Comparison of ENCODE assay signal across 1 cellular context in the genomic region with DNA sequence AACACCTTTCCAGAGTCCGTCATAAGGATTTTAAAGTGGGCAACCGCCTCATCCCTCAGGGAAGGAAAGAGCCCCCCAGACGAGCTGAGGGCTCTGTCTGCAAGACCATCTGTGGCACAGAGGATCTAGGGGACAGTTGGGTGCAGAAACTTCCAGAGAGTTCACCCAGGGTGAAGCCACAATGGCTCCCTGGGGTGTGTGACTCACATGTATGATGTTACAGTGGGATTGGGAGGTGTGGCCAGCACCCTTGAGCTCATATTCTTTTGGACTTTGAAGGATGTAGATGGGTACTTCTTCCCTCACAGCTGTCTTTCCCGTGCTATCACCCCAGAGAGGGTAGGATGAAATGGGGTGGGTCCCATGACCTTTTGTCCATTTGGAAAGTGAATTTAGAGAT.
TF ChIP-seq lines count a peak whose summit lies in the region.

No MANE protein-coding gene starts in this region.

TF ChIP-seq in HEK293, 187 proteins besides CTCF, POLR2A, EP300 and RAD21:
- TF ChIP-seq, protein P1, sequence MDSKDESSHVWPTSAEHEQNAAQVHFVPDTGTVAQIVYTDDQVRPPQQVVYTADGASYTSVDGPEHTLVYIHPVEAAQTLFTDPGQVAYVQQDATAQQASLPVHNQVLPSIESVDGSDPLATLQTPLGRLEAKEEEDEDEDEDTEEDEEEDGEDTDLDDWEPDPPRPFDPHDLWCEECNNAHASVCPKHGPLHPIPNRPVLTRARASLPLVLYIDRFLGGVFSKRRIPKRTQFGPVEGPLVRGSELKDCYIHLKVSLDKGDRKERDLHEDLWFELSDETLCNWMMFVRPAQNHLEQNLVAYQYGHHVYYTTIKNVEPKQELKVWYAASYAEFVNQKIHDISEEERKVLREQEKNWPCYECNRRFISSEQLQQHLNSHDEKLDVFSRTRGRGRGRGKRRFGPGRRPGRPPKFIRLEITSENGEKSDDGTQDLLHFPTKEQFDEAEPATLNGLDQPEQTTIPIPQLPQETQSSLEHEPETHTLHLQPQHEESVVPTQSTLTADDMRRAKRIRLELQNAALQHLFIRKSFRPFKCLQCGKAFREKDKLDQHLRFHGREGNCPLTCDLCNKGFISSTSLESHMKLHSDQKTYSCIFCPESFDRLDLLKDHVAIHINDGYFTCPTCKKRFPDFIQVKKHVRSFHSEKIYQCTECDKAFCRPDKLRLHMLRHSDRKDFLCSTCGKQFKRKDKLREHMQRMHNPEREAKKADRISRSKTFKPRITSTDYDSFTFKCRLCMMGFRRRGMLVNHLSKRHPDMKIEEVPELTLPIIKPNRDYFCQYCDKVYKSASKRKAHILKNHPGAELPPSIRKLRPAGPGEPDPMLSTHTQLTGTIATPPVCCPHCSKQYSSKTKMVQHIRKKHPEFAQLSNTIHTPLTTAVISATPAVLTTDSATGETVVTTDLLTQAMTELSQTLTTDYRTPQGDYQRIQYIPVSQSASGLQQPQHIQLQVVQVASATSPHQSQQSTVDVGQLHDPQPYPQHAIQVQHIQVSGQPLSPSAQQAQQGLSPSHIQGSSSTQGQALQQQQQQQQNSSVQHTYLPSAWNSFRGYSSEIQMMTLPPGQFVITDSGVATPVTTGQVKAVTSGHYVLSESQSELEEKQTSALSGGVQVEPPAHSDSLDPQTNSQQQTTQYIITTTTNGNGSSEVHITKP (tag by site-specific recombination; IDR thresholded peaks at IDR 0.05), result no peak
- TF ChIP-seq ZNF423 (tag by site-specific recombination; IDR thresholded peaks at IDR 0.05), result peak; percentile 32; the same call in 1 of the 2 replicates
- TF ChIP-seq ZNF184 (tag by site-specific recombination; IDR thresholded peaks at IDR 0.05), result no peak
- 0 out of 2 replicates have a peak, but pooled peaks have one; percentile 39 for TF ChIP-seq IKZF3 (tag by site-specific recombination; IDR thresholded peaks at IDR 0.05)
- no peak for TF ChIP-seq ZXDB (tag by site-specific recombination; IDR thresholded peaks at IDR 0.05)
- peak; percentile 87 for TF ChIP-seq ZNF629 (tag by site-specific recombination; IDR thresholded peaks at IDR 0.05)
- 0 out of 2 replicates have a peak, but pooled peaks have one; percentile 24 for TF ChIP-seq ZBTB21 (tag by site-specific recombination; IDR thresholded peaks at IDR 0.05)
- no peak for TF ChIP-seq YY1 (tag by site-specific recombination; IDR thresholded peaks at IDR 0.05)
- TF ChIP-seq, protein P2, sequence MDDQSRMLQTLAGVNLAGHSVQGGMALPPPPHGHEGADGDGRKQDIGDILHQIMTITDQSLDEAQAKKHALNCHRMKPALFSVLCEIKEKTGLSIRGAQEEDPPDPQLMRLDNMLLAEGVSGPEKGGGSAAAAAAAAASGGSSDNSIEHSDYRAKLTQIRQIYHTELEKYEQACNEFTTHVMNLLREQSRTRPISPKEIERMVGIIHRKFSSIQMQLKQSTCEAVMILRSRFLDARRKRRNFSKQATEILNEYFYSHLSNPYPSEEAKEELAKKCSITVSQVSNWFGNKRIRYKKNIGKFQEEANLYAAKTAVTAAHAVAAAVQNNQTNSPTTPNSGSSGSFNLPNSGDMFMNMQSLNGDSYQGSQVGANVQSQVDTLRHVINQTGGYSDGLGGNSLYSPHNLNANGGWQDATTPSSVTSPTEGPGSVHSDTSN (CRISPR knock-in tag; IDR thresholded peaks at IDR 0.05), result no peak
- no peak for TF ChIP-seq ZNF248 (tag by site-specific recombination; IDR thresholded peaks at IDR 0.05)
- TF ChIP-seq, protein P3, sequence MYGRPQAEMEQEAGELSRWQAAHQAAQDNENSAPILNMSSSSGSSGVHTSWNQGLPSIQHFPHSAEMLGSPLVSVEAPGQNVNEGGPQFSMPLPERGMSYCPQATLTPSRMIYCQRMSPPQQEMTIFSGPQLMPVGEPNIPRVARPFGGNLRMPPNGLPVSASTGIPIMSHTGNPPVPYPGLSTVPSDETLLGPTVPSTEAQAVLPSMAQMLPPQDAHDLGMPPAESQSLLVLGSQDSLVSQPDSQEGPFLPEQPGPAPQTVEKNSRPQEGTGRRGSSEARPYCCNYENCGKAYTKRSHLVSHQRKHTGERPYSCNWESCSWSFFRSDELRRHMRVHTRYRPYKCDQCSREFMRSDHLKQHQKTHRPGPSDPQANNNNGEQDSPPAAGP (tag by site-specific recombination; IDR thresholded peaks at IDR 0.05), result 0 out of 2 replicates have a peak, but pooled peaks have one; percentile 23
- TF ChIP-seq ZNF843 (tag by site-specific recombination; IDR thresholded peaks at IDR 0.05), result no peak
- 0 out of 2 replicates have a peak, but pooled peaks have one; percentile 20 for TF ChIP-seq KLF10 (tag by site-specific recombination; IDR thresholded peaks at IDR 0.05)
- TF ChIP-seq HOXC10 (CRISPR knock-in tag; IDR thresholded peaks at IDR 0.05), result no peak
- no peak for TF ChIP-seq ZNF138 (tag by site-specific recombination; IDR thresholded peaks at IDR 0.05; ENCODE audit: borderline replicate concordance)
- TF ChIP-seq GLIS1 (tag by site-specific recombination; IDR thresholded peaks at IDR 0.05), result peak; percentile 61
- no peak for TF ChIP-seq KLF16 (tag by site-specific recombination; IDR thresholded peaks at IDR 0.05)
- TF ChIP-seq, protein P4, sequence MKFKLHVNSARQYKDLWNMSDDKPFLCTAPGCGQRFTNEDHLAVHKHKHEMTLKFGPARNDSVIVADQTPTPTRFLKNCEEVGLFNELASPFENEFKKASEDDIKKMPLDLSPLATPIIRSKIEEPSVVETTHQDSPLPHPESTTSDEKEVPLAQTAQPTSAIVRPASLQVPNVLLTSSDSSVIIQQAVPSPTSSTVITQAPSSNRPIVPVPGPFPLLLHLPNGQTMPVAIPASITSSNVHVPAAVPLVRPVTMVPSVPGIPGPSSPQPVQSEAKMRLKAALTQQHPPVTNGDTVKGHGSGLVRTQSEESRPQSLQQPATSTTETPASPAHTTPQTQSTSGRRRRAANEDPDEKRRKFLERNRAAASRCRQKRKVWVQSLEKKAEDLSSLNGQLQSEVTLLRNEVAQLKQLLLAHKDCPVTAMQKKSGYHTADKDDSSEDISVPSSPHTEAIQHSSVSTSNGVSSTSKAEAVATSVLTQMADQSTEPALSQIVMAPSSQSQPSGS (tag by site-specific recombination; IDR thresholded peaks at IDR 0.05; ENCODE audit: low read depth), result 0 out of 2 replicates have a peak, but pooled peaks have one; percentile 7
- TF ChIP-seq, protein P5, sequence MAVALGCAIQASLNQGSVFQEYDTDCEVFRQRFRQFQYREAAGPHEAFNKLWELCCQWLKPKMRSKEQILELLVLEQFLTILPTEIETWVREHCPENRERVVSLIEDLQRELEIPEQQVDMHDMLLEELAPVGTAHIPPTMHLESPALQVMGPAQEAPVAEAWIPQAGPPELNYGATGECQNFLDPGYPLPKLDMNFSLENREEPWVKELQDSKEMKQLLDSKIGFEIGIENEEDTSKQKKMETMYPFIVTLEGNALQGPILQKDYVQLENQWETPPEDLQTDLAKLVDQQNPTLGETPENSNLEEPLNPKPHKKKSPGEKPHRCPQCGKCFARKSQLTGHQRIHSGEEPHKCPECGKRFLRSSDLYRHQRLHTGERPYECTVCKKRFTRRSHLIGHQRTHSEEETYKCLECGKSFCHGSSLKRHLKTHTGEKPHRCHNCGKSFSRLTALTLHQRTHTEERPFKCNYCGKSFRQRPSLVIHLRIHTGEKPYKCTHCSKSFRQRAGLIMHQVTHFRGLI (tag by site-specific recombination; IDR thresholded peaks at IDR 0.05), result no peak
- no peak for TF ChIP-seq ZNF76 (tag by site-specific recombination; IDR thresholded peaks at IDR 0.05; ENCODE audit: borderline replicate concordance, low read depth)
- no peak for TF ChIP-seq MZF1 (tag by site-specific recombination; IDR thresholded peaks at IDR 0.05; ENCODE audit: borderline replicate concordance)
- 0 out of 2 replicates have a peak, but pooled peaks have one; percentile 23 for TF ChIP-seq SP7 (tag by site-specific recombination; IDR thresholded peaks at IDR 0.05)
- TF ChIP-seq ZIC2 (tag by site-specific recombination; IDR thresholded peaks at IDR 0.05), result peak; percentile 48; the same call in 1 of the 2 replicates
- no peak for TF ChIP-seq SP3 (tag by site-specific recombination; IDR thresholded peaks at IDR 0.05)
- TF ChIP-seq ZNF350 (tag by site-specific recombination; IDR thresholded peaks at IDR 0.05), result no peak
- TF ChIP-seq ZNF837 (tag by site-specific recombination; IDR thresholded peaks at IDR 0.05), result no peak
- TF ChIP-seq, protein P6, sequence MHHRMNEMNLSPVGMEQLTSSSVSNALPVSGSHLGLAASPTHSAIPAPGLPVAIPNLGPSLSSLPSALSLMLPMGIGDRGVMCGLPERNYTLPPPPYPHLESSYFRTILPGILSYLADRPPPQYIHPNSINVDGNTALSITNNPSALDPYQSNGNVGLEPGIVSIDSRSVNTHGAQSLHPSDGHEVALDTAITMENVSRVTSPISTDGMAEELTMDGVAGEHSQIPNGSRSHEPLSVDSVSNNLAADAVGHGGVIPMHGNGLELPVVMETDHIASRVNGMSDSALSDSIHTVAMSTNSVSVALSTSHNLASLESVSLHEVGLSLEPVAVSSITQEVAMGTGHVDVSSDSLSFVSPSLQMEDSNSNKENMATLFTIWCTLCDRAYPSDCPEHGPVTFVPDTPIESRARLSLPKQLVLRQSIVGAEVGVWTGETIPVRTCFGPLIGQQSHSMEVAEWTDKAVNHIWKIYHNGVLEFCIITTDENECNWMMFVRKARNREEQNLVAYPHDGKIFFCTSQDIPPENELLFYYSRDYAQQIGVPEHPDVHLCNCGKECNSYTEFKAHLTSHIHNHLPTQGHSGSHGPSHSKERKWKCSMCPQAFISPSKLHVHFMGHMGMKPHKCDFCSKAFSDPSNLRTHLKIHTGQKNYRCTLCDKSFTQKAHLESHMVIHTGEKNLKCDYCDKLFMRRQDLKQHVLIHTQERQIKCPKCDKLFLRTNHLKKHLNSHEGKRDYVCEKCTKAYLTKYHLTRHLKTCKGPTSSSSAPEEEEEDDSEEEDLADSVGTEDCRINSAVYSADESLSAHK (tag by site-specific recombination; IDR thresholded peaks at IDR 0.05), result peak; percentile 71
- TF ChIP-seq ZNF416 (tag by site-specific recombination; IDR thresholded peaks at IDR 0.05), result no peak
- TF ChIP-seq ZNF660 (tag by site-specific recombination; IDR thresholded peaks at IDR 0.05), result no peak
- TF ChIP-seq YY2 (tag by site-specific recombination; IDR thresholded peaks at IDR 0.05), result no peak
TF ChIP-seq in HEK293: peak in this region for 11.
